Comparison of ENCODE assay signal across 8 cellular contexts in the genomic region with DNA sequence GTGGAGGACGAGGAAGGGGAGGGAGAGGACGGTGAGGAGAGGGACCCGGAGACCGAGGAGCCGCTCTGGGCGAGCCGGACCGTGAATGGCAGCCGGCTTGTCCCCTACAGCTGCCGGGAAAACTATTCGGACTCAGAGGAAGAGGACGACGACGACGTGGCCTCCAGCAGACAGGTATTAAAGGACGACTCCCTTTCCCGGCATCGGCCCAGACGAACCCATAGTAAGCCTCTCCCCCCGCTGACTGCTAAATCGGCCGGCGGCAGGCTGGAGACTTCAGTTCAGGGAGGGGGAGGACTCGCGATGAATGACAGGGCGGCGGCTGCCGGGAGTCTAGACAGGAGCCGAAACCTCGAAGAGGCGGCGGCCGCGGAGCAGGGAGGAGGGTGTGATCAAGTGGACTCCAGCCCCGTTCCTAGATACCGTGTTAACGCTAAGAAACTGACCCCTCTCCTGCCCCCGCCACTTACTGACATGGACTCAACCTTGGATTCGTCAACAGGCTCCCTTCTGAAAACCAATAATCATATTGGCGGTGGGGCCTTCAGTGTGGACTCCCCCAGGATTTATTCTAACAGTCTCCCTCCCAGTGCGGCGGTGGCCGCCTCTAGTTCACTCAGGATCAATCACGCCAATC. TPM values are rescaled to one million over a fixed set of nuclear protein-coding genes. Genes with fewer than 3 reads are reported as not detected.
DNase-seq lines count a peak whose midpoint lies in the region; ATAC-seq and TF ChIP-seq lines count a peak whose summit lies in the region.

No MANE protein-coding gene starts in this region.

- CTCF ChIA-PET in CD8-positive, alpha-beta memory T cell (lab: Charles Lee) = interaction anchor here (1.3 kb wide), 1 partner anchor 11 kb away, joined by 4 read pairs; no protein-coding TSS in a partner anchor

- H3K27me3 Mint-ChIP-seq in CD8-positive, alpha-beta memory T cell = peaks cover 3 to 4% of the 10 kb centered on the region in 2 donors
- no peaks in the 10 kb centered on the region for H3K27me3 Mint-ChIP-seq in activated naive CD4-positive, alpha-beta T cell treated with anti-CD3 and anti-CD28 coated beads, Interleukin-2, amount 50 U/mL, for 24 hours

- peak overlapping the region; percentile 88 to 100 (median 93) for H3K4me3 Mint-ChIP-seq in CD8-positive, alpha-beta memory T cell
- H3K4me3 Mint-ChIP-seq in activated naive CD4-positive, alpha-beta T cell treated with anti-CD3 and anti-CD28 coated beads, Interleukin-2, amount 50 U/mL, for 24 hours = peak overlapping the region; percentile 93

- DNase-seq in CD8-positive, alpha-beta memory T cell = peak; percentile 57 to 80 (median 66)
- DNase-seq in SHP77 treated with DMSO at 0.1 percent for 48 hours (lab: John Stamatoyannopoulos, UW) (peak; percentile 4), cardiac muscle cell (ENCODE audit: low read depth in 1 of 2, low spot score in 1 of 2) (peak; percentile 57 to 78), pons (ENCODE audit: low spot score) (peak; percentile 46), upper lobe of left lung (peak; percentile 81 to 88)

- peaks cover 52% of the 10 kb centered on the region for H3K4me1 ChIP-seq in CD8-positive, alpha-beta memory T cell (ENCODE audit: insufficient read depth, low read length)
- H3K4me1 ChIP-seq in cardiac muscle cell (ENCODE audit: low read depth) = peaks cover 37% of the 10 kb centered on the region
- peaks cover 36 to 46% (median 44%) of the 10 kb centered on the region in 4 donors for H3K4me1 ChIP-seq in upper lobe of left lung

- no peaks in the 10 kb centered on the region for H3K27me3 ChIP-seq in CD8-positive, alpha-beta memory T cell (ENCODE audit: insufficient read depth, low read length, poor library complexity, severe bottlenecking)
- H3K27me3 ChIP-seq in cardiac muscle cell (peaks cover 11% of the 10 kb centered on the region), upper lobe of left lung (no peaks in the 10 kb centered on the region)

- WGBS in upper lobe of left lung, 2 donors = 1 to 2% methylated on average over 31 to 42 of the region's 44 CpGs

- POLR2A ChIA-PET in CD8-positive, alpha-beta memory T cell (lab: Charles Lee) = interaction anchor here (1.7 kb wide), 1 partner anchor 47 kb away, joined by 4 read pairs; no protein-coding TSS in a partner anchor

- H3K9me3 ChIP-seq in CD8-positive, alpha-beta memory T cell (ENCODE audit: low read length) = no peaks in the 10 kb centered on the region
- H3K9me3 ChIP-seq in cardiac muscle cell (ENCODE audit: low read depth) (no peaks in the 10 kb centered on the region), upper lobe of left lung (no peaks in the 10 kb centered on the region)

- H3K4me3 ChIP-seq in CD8-positive, alpha-beta memory T cell (ENCODE audit: low read length) = peak overlapping the region; percentile 79
- H3K4me3 ChIP-seq in cardiac muscle cell (peak overlapping the region; percentile 93), upper lobe of left lung (peak overlapping the region; percentile 63 to 94 (median 82))

- peak; percentile 29 for ATAC-seq in GM19452 (IDR thresholded peaks at IDR 0.05; ENCODE audit: unreplicated experiment)
- peak; percentile 35 for ATAC-seq in HG03571 (IDR thresholded peaks at IDR 0.05; ENCODE audit: unreplicated experiment)
- ATAC-seq in upper lobe of left lung (ENCODE audit: low FRiP score in 2 of 2) = peak; percentile 79 to 85

- TF ChIP-seq CTCF in cardiac muscle cell (IDR thresholded peaks at IDR 0.05; ENCODE audit: low read depth, low read length) = no peak
- TF ChIP-seq CTCF in upper lobe of left lung (IDR thresholded peaks at IDR 0.05) = no peak

- no peaks in the 10 kb centered on the region for H3K9me3 Mint-ChIP-seq in CD8-positive, alpha-beta memory T cell
- H3K9me3 Mint-ChIP-seq in activated naive CD4-positive, alpha-beta T cell treated with anti-CD3 and anti-CD28 coated beads, Interleukin-2, amount 50 U/mL, for 24 hours = no peaks in the 10 kb centered on the region

- H3K4me1 Mint-ChIP-seq in CD8-positive, alpha-beta memory T cell = peaks cover 13 to 40% (median 22%) of the 10 kb centered on the region in 3 donors
- peaks cover 5% of the 10 kb centered on the region for H3K4me1 Mint-ChIP-seq in activated naive CD4-positive, alpha-beta T cell treated with anti-CD3 and anti-CD28 coated beads, Interleukin-2, amount 50 U/mL, for 24 hours

- H3K36me3 ChIP-seq in CD8-positive, alpha-beta memory T cell (ENCODE audit: insufficient read depth, low read length) = peaks cover 3% of the 10 kb centered on the region
- H3K36me3 ChIP-seq in cardiac muscle cell = no peaks in the 10 kb centered on the region
- H3K36me3 ChIP-seq in upper lobe of left lung = peaks cover 0 to 4% (median 0%) of the 10 kb centered on the region in 4 donors

- H3K27ac Mint-ChIP-seq in CD8-positive, alpha-beta memory T cell = peak overlapping the region; percentile 88 to 99 (median 96)
- H3K27ac Mint-ChIP-seq in activated naive CD4-positive, alpha-beta T cell treated with anti-CD3 and anti-CD28 coated beads, Interleukin-2, amount 50 U/mL, for 24 hours = peak overlapping the region; percentile 91

- TF ChIP-seq POLR2A in upper lobe of left lung (IDR thresholded peaks at IDR 0.05) = no peak

- peak overlapping the region; percentile 81 for H3K27ac ChIP-seq in CD8-positive, alpha-beta memory T cell (ENCODE audit: low read depth, low read length)
- H3K27ac ChIP-seq in cardiac muscle cell = peak overlapping the region; percentile 96
- H3K27ac ChIP-seq in upper lobe of left lung = peak overlapping the region; percentile 93 to 98 (median 96)

- H3K36me3 Mint-ChIP-seq in CD8-positive, alpha-beta memory T cell = peaks cover 0 to 32% (median 5%) of the 10 kb centered on the region in 3 donors
- peaks cover 13% of the 10 kb centered on the region for H3K36me3 Mint-ChIP-seq in activated naive CD4-positive, alpha-beta T cell treated with anti-CD3 and anti-CD28 coated beads, Interleukin-2, amount 50 U/mL, for 24 hours

- TF ChIP-seq EP300 in upper lobe of left lung (IDR thresholded peaks at IDR 0.05) = no peak

RNA-seq across cellular contexts. Expression of gene LEMD3, which starts 1.0 kb away (rescaled TPM):
- 10 to 100 TPM; 26.4 to 26.8 TPM for total RNA-seq in CD8-positive, alpha-beta memory T cell
- polyA plus RNA-seq in CD8-positive, alpha-beta memory T cell = 28.0 TPM
- total RNA-seq in cardiac muscle cell (69.2 and 82.1 TPM in 2 replicates), upper lobe of left lung (10 to 100 TPM; 30.3 to 94.3 (median 49.3) TPM)
- 17.3 and 21.8 TPM in 2 replicates for polyA plus RNA-seq in cardiac muscle cell

RNA-seq across cellular contexts. Expression of gene WIF1, which starts 49.3 kb away (rescaled TPM):
- not detected for total RNA-seq in CD8-positive, alpha-beta memory T cell
- not detected for polyA plus RNA-seq in CD8-positive, alpha-beta memory T cell
- total RNA-seq in cardiac muscle cell = not detected in 2 replicates
- not detected in 2 replicates for polyA plus RNA-seq in cardiac muscle cell
- total RNA-seq in upper lobe of left lung = 100 to 1,000 TPM in 2 of 6 donors, 10 to 100 TPM in 4; 32.6 to 250 (median 64.4) TPM

Comparison
In these comparisons a context has a peak if more than half of its experiments do, and no peak if none do; other contexts are left out.
1. Peak in every context shown above with its lines: DNase-seq, ATAC-seq, H3K4me3 ChIP-seq and H3K27ac ChIP-seq.
2. DNase-seq: peak in every context shown above with its lines; median percentile 84 in upper lobe of left lung; 68 in cardiac muscle cell; 66 in CD8-positive, alpha-beta memory T cell; 46 in pons; 4 in SHP77 treated with DMSO at 0.1 percent for 48 hours.
3. ATAC-seq: peak in every context shown above with its lines; median percentile 82 in upper lobe of left lung; 35 in HG03571; 29 in GM19452.
4. RNA of gene WIF1, which starts 49.3 kb away (total RNA-seq): 32.6 to 250 TPM in upper lobe of left lung; not detected in CD8-positive, alpha-beta memory T cell and not detected in cardiac muscle cell; every median in the first group is over 10 times any median in the second.